8 cellular contexts compared by ENCODE assay signal in genomic region chr19:12872941-12873890, GRCh38. TPM values are rescaled to one million over a fixed set of nuclear protein-coding genes. Genes with fewer than 3 reads are reported as not detected.
A peak's percentile ranks its signal among the peaks of the same experiment; 100 is the strongest.
DNase-seq lines count a peak whose midpoint lies in the region; ATAC-seq and TF ChIP-seq lines count a peak whose summit lies in the region.

No MANE protein-coding gene starts in this region.

- TF ChIP-seq POLR2A in prostate gland (IDR thresholded peaks at IDR 0.05) = no peak

- H3K36me3 ChIP-seq in HUES6 (ENCODE audit: control insufficient read depth, insufficient read depth, low read length) (peaks cover 7% of the 10 kb centered on the region), prostate gland (no peaks in the 10 kb centered on the region)

- WGBS in prostate gland = 81% methylated on average over 70 of the region's 70 CpGs

- peaks cover 7% of the 10 kb centered on the region for H3K4me1 Mint-ChIP-seq in CD14-positive monocyte
- peaks cover 9% of the 10 kb centered on the region for H3K4me1 Mint-ChIP-seq in activated CD4-positive, alpha-beta memory T cell treated with anti-CD3 and anti-CD28 coated beads, Interleukin-2, amount 10 ng/mL, durations not matched to agents 7 days and 5 days

- peaks cover 22% of the 10 kb centered on the region for H3K27me3 ChIP-seq in HUES6 (ENCODE audit: control insufficient read depth, insufficient read depth, low read length)
- H3K27me3 ChIP-seq in prostate gland (replicated peaks; ENCODE audit: insufficient read depth) = no peaks in the 10 kb centered on the region

- H3K27me3 Mint-ChIP-seq in CD14-positive monocyte (ENCODE audit: low read depth in 3 of 3) = peaks cover 1 to 9% (median 3%) of the 10 kb centered on the region in 3 donors
- no peaks in the 10 kb centered on the region for H3K27me3 Mint-ChIP-seq in activated CD4-positive, alpha-beta memory T cell treated with anti-CD3 and anti-CD28 coated beads, Interleukin-2, amount 10 ng/mL, durations not matched to agents 7 days and 5 days

- DNase-seq in CD14-positive monocyte (ENCODE audit: low spot score) = peak; percentile 74
- DNase-seq in activated CD4-positive, alpha-beta memory T cell treated with anti-CD3 and anti-CD28 coated beads, Interleukin-2, amount 10 ng/mL, durations not matched to agents 7 days and 5 days = peak; percentile 75
- peak; percentile 75 for DNase-seq in fibroblast of pulmonary artery (ENCODE audit: low read depth)
- peak; percentile 35 for DNase-seq in prostate gland (ENCODE audit: low spot score)
- no peak for DNase-seq in H4 (ENCODE audit: low spot score)

- H3K27ac ChIP-seq in HUES6 (ENCODE audit: low read depth, low read length) (no peak overlapping the region), prostate gland (no peak overlapping the region)

- peak overlapping the region; percentile 45 to 55 for H3K4me3 Mint-ChIP-seq in CD14-positive monocyte
- H3K4me3 Mint-ChIP-seq in activated CD4-positive, alpha-beta memory T cell treated with anti-CD3 and anti-CD28 coated beads, Interleukin-2, amount 10 ng/mL, durations not matched to agents 7 days and 5 days = peak overlapping the region; percentile 51

- H3K4me3 ChIP-seq in HUES6 (ENCODE audit: low read depth, low read length) (peak overlapping the region; percentile 39), fibroblast of pulmonary artery (replicated peaks; ENCODE audit: low read depth, low read length) (peak overlapping the region; percentile 19), prostate gland (peak overlapping the region in 1 of 2 donors; percentile 18)

- H3K36me3 Mint-ChIP-seq in CD14-positive monocyte = peaks cover 9 to 40% of the 10 kb centered on the region in 2 donors
- peaks cover 28% of the 10 kb centered on the region for H3K36me3 Mint-ChIP-seq in activated CD4-positive, alpha-beta memory T cell treated with anti-CD3 and anti-CD28 coated beads, Interleukin-2, amount 10 ng/mL, durations not matched to agents 7 days and 5 days (ENCODE audit: low read depth)

- peaks cover 6 to 18% (median 10%) of the 10 kb centered on the region in 7 donors for H3K9me3 Mint-ChIP-seq in CD14-positive monocyte
- peaks cover 9% of the 10 kb centered on the region for H3K9me3 Mint-ChIP-seq in activated CD4-positive, alpha-beta memory T cell treated with anti-CD3 and anti-CD28 coated beads, Interleukin-2, amount 10 ng/mL, durations not matched to agents 7 days and 5 days

- no peaks in the 10 kb centered on the region for H3K4me1 ChIP-seq in HUES6 (ENCODE audit: control insufficient read depth, insufficient read depth, low read length)
- H3K4me1 ChIP-seq in prostate gland (replicated peaks) = no peaks in the 10 kb centered on the region

- H3K9me3 ChIP-seq in HUES6 (ENCODE audit: control insufficient read depth, insufficient read depth, low read depth, low read length) (no peaks in the 10 kb centered on the region), prostate gland (no peaks in the 10 kb centered on the region)

- POLR2A ChIA-PET in activated CD4-positive, alpha-beta memory T cell treated with anti-CD3 and anti-CD28 coated beads, Interleukin-2, amount 10 ng/mL, durations not matched to agents 7 days and 5 days (lab: Charles Lee) = interaction anchor here (0.8 to 1.6 kb wide), 4 partner anchors 9 to 279 kb away, joined by 3 to 10 read pairs (median 6); partner anchors contain the start of gene GET3

- intact Hi-C loops in CD14-positive monocyte (cut with micrococcal nuclease) = no loop called here
- intact Hi-C loops in prostate gland (cut with DNase I) = no loop called here

- ATAC-seq in GM18511 (IDR thresholded peaks at IDR 0.05; ENCODE audit: unreplicated experiment) = no peak
- no peak for ATAC-seq in HG02840 (IDR thresholded peaks at IDR 0.05; ENCODE audit: low FRiP score, unreplicated experiment)

- CTCF ChIA-PET in activated CD4-positive, alpha-beta memory T cell treated with anti-CD3 and anti-CD28 coated beads, Interleukin-2, amount 10 ng/mL, durations not matched to agents 7 days and 5 days (lab: Charles Lee) = interaction anchor here (0.5 to 1.3 kb wide), 12 partner anchors 9 to 1391 kb away, joined by 3 to 11 read pairs (median 4); partner anchors contain the start of gene DHPS

- peak overlapping the region in 1 of 7 donors; percentile 30 for H3K27ac Mint-ChIP-seq in CD14-positive monocyte
- peak overlapping the region; percentile 21 for H3K27ac Mint-ChIP-seq in activated CD4-positive, alpha-beta memory T cell treated with anti-CD3 and anti-CD28 coated beads, Interleukin-2, amount 10 ng/mL, durations not matched to agents 7 days and 5 days

- TF ChIP-seq CTCF in CD14-positive monocyte (IDR thresholded peaks at IDR 0.05) (no peak), fibroblast of pulmonary artery (IDR thresholded peaks at IDR 0.05; ENCODE audit: low read length, missing control alignments) (no peak), prostate gland (IDR thresholded peaks at IDR 0.05) (no peak)

- H3K9ac ChIP-seq in HUES6 (ENCODE audit: low read length) = no peak overlapping the region

RNA-seq across cellular contexts. Expression of gene DNASE2, which starts 8.0 kb away (rescaled TPM):
- polyA plus RNA-seq in CD14-positive monocyte = 10 to 100 TPM; 38.8 to 91.6 TPM
- total RNA-seq in activated CD4-positive, alpha-beta memory T cell treated with anti-CD3 and anti-CD28 coated beads, Interleukin-2, amount 10 ng/mL, durations not matched to agents 7 days and 5 days = 10 to 100 TPM; 37.6 to 39.3 TPM
- total RNA-seq in prostate gland = 10 to 100 TPM; 41.4 to 63.9 TPM
- 64.4 and 68.8 TPM in 2 replicates for total RNA-seq in H4 (2014; rRNA removed; shearing (Covaris generic))

RNA-seq across cellular contexts. Expression of gene KLF1, which starts 13.8 kb away (rescaled TPM):
- polyA plus RNA-seq in CD14-positive monocyte = under 1 TPM; 0.28 to 0.45 TPM
- total RNA-seq in activated CD4-positive, alpha-beta memory T cell treated with anti-CD3 and anti-CD28 coated beads, Interleukin-2, amount 10 ng/mL, durations not matched to agents 7 days and 5 days = under 1 TPM; 0.13 to 0.20 TPM
- total RNA-seq in prostate gland = not detected
- not detected in 2 replicates for total RNA-seq in H4 (2014; rRNA removed; shearing (Covaris generic))

RNA-seq across cellular contexts. Expression of gene GCDH, which starts 17.7 kb away (rescaled TPM):
- polyA plus RNA-seq in CD14-positive monocyte = 1 to 10 TPM; 7.3 to 9.6 TPM
- 10 to 100 TPM; 23.3 to 25.1 TPM for total RNA-seq in activated CD4-positive, alpha-beta memory T cell treated with anti-CD3 and anti-CD28 coated beads, Interleukin-2, amount 10 ng/mL, durations not matched to agents 7 days and 5 days
- total RNA-seq in prostate gland = 10 to 100 TPM; 66.4 to 81.7 TPM
- total RNA-seq in H4 (2014; rRNA removed; shearing (Covaris generic)) = 31.0 and 38.3 TPM in 2 replicates

RNA-seq across cellular contexts. Expression of gene MAST1, which starts 34.9 kb away (rescaled TPM):
- 1 to 10 TPM in 1 of 2 donors, under 1 TPM in 1; 0.28 to 3.6 TPM for polyA plus RNA-seq in CD14-positive monocyte
- total RNA-seq in activated CD4-positive, alpha-beta memory T cell treated with anti-CD3 and anti-CD28 coated beads, Interleukin-2, amount 10 ng/mL, durations not matched to agents 7 days and 5 days = 1 to 10 TPM; 1.1 to 2.1 TPM
- total RNA-seq in prostate gland = 1 to 10 TPM; 1.3 to 2.4 TPM
- total RNA-seq in H4 (2014; rRNA removed; shearing (Covaris generic)) = 5.7 TPM in 1 of 2 replicates, not detected in the other

RNA-seq across cellular contexts. Expression of gene RTBDN, which starts 38.8 kb away (rescaled TPM):
- polyA plus RNA-seq in CD14-positive monocyte = not detected
- not detected for total RNA-seq in activated CD4-positive, alpha-beta memory T cell treated with anti-CD3 and anti-CD28 coated beads, Interleukin-2, amount 10 ng/mL, durations not matched to agents 7 days and 5 days
- total RNA-seq in prostate gland = 1 to 10 TPM in 1 of 2 donors, not detected in 1; 1.1 TPM
- total RNA-seq in H4 (2014; rRNA removed; shearing (Covaris generic)) = not detected in 2 replicates
